ENCODE assay signal across 8 cellular contexts in the genomic region with DNA sequence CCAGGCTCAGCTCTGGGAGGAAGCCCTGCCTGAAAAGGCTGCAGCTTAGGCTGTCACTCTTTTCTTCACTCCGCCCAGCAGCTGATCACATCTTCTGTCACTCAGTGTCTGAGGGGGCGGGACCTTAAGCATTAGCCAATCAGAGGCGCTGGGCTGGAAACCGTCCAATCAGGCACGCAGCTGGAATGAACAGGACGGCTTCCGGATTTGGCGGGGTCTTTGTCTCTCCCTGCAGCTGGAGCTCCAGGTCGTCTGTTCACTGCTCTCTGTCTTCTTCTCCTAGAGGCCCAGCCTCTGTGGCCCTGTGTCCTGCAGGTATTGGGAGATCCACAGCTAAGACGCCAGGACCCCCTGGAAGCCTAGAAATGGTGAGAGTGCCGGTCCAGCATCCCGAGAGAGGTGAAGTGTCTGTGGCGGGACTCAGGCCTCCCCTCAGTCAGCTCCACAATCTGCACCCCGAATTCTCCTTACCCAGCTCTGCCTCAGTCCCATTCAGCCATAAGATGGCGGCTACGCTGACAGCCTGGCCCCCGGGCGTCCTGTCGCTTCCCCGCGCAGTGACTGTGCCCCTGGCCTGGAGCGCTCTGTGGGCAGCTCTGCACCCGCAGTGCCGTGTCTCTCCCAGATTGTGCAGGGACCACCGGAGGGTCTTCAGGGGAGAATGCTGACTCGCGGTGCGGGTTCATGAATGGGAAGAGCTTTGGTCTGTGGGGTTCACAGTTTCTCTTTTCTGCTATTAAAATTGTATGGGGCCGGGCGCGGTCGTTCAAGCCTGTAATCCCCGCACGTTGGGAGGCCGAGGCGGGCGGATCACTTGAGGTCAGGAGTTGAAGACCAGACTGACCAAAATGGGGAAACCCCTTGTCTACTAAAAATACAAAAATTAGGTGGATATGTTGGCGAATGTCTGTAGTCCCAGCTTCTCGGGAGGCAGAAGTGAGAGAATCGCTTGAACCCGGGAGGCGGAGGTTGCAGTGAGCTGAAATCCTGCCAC. TPM values are rescaled to one million over a fixed set of nuclear protein-coding genes. Genes with fewer than 3 reads are reported as not detected.
A peak's percentile ranks its signal among the peaks of the same experiment; 100 is the strongest.
DNase-seq lines count a peak whose midpoint lies in the region; ATAC-seq and TF ChIP-seq lines count a peak whose summit lies in the region.

Gene ZNF66, plus strand, starts transcription at position 222 of the 994 bp plus-strand sequence. Its CDS starts 144 bp downstream, at position 366.

- H3K36me3 ChIP-seq in neural cell (ENCODE audit: insufficient read depth, low read length) = no peaks in the 10 kb centered on the region

- H3K4me2 ChIP-seq in neural cell (ENCODE audit: low read length) = peak within 1 kb of the TSS; percentile 90

- no peak for TF ChIP-seq RAD21 in neural cell (conservative IDR thresholded peaks at IDR 0.05)

- no peaks in the 10 kb centered on the region for H3K27me3 ChIP-seq in neural cell (ENCODE audit: insufficient read depth, low read depth, low read length)

- ATAC-seq in GM21515 (IDR thresholded peaks at IDR 0.05; ENCODE audit: unreplicated experiment) = peak; percentile 96
- peak; percentile 99 for ATAC-seq in stimulated activated naive CD8-positive, alpha-beta T cell treated with anti-CD3 and anti-CD28 coated beads, Interleukin-15, amount 100 ng/mL, for 72 hours

- no peaks in the 10 kb centered on the region for H3K27me3 Mint-ChIP-seq in stimulated activated naive CD8-positive, alpha-beta T cell treated with anti-CD3 and anti-CD28 coated beads, Interleukin-15, amount 100 ng/mL, for 72 hours

- no peaks in the 10 kb centered on the region for H4K20me1 ChIP-seq in neural cell (ENCODE audit: insufficient read depth)

- no peaks in the 10 kb centered on the region for H3F3A ChIP-seq in neural cell (ENCODE audit: insufficient read depth, low read length, poor library complexity, severe bottlenecking)

- peak within 1 kb of the TSS; percentile 51 for H2AFZ ChIP-seq in neural cell (ENCODE audit: low read depth, low read length)

- H3K9me3 ChIP-seq in neural cell (ENCODE audit: low read length) = peaks cover 3% of the 10 kb centered on the region

- H3K9me3 Mint-ChIP-seq in stimulated activated naive CD8-positive, alpha-beta T cell treated with anti-CD3 and anti-CD28 coated beads, Interleukin-15, amount 100 ng/mL, for 72 hours = peaks cover 12 to 22% of the 10 kb centered on the region in 2 donors

- peaks cover 19% of the 10 kb centered on the region for H3K4me1 Mint-ChIP-seq in stimulated activated naive CD8-positive, alpha-beta T cell treated with anti-CD3 and anti-CD28 coated beads, Interleukin-15, amount 100 ng/mL, for 72 hours

- peak within 1 kb of the TSS; percentile 84 for H3K9ac ChIP-seq in neural cell (ENCODE audit: low read length)

- TF ChIP-seq CTCF in fibroblast of villous mesenchyme (IDR thresholded peaks at IDR 0.05; ENCODE audit: insufficient read depth, low read depth, low read length) (no peak), neural cell (IDR thresholded peaks at IDR 0.05; ENCODE audit: poor library complexity, severe bottlenecking) (peak; percentile 12)

- TF ChIP-seq EP300 in neural cell (conservative IDR thresholded peaks at IDR 0.05; ENCODE audit: poor library complexity, severe bottlenecking) = peak; percentile 85

- H3K4me3 ChIP-seq in fibroblast of villous mesenchyme (ENCODE audit: low read depth, low read length) (peak within 1 kb of the TSS; percentile 83), neural cell (ENCODE audit: low read length) (peak within 1 kb of the TSS; percentile 96)

- DNase-seq in DMS114 treated with DMSO at 0.1 percent for 48 hours (lab: John Stamatoyannopoulos, UW; ENCODE audit: unreplicated experiment) (peak; percentile 96), HuH-7.5 (ENCODE audit: low spot score) (peak; percentile 62), RPMI8226 (peak; percentile 98), fibroblast of villous mesenchyme (ENCODE audit: low read depth) (peak; percentile 95)
- peak; percentile 93 for DNase-seq in activated effector memory CD4-positive, alpha-beta T cell treated with Interleukin-2 at 50 U/mL for 16 hours
- DNase-seq in stimulated activated naive CD8-positive, alpha-beta T cell treated with anti-CD3 and anti-CD28 coated beads, Interleukin-15, amount 100 ng/mL, for 72 hours = peak; percentile 91 to 97

- H3K79me2 ChIP-seq in neural cell (replicated peaks; ENCODE audit: insufficient read depth, low read length) = peaks cover 11% of the 10 kb centered on the region

- H3K27ac ChIP-seq in neural cell (ENCODE audit: low read length) = peak within 1 kb of the TSS; percentile 86

- H3K4me3 Mint-ChIP-seq in stimulated activated naive CD8-positive, alpha-beta T cell treated with anti-CD3 and anti-CD28 coated beads, Interleukin-15, amount 100 ng/mL, for 72 hours = peak within 1 kb of the TSS; percentile 95 to 98

- no peaks in the 10 kb centered on the region for H3K9me2 ChIP-seq in neural cell (ENCODE audit: insufficient read depth, low read length)

- peak within 1 kb of the TSS; percentile 97 for H3K27ac Mint-ChIP-seq in stimulated activated naive CD8-positive, alpha-beta T cell treated with anti-CD3 and anti-CD28 coated beads, Interleukin-15, amount 100 ng/mL, for 72 hours

TF ChIP-seq in neural cell, 6 proteins besides CTCF, POLR2A, EP300 and RAD21:
- peak; percentile 94 for TF ChIP-seq REST (IDR thresholded peaks at IDR 0.05; ENCODE audit: borderline replicate concordance)
- TF ChIP-seq MXI1 (conservative IDR thresholded peaks at IDR 0.05; ENCODE audit: poor library complexity, severe bottlenecking) = peak; percentile 98
- peak; percentile 96 for TF ChIP-seq POLR2AphosphoS5 (IDR thresholded peaks at IDR 0.05)
- peak; percentile 44 for TF ChIP-seq SMC3 (conservative IDR thresholded peaks at IDR 0.05; ENCODE audit: poor library complexity)
- TF ChIP-seq EZH2 (IDR thresholded peaks at IDR 0.05; ENCODE audit: borderline replicate concordance, insufficient read depth, low read length, poor library complexity, severe bottlenecking) = no peak
- TF ChIP-seq TAF1 (IDR thresholded peaks at IDR 0.05; ENCODE audit: low read depth) = peak; percentile 87

RNA-seq across cellular contexts. Expression of gene ZNF66, which starts in this region (rescaled TPM):
- 1.7 and 3.2 TPM in 2 replicates for total RNA-seq in fibroblast of villous mesenchyme
- polyA plus RNA-seq in neural cell = 2.1 and 6.1 TPM in 2 replicates
- 30.7 and 39.0 TPM in 2 replicates for polyA minus RNA-seq in neural cell

Comparison
In these comparisons a context has a peak if more than half of its experiments do, and no peak if none do; other contexts are left out.
1. Peak in every context shown above with its lines: DNase-seq, ATAC-seq, H3K4me3 ChIP-seq and H3K27ac ChIP-seq.